9 cellular contexts compared by ENCODE assay signal in the genomic region with DNA sequence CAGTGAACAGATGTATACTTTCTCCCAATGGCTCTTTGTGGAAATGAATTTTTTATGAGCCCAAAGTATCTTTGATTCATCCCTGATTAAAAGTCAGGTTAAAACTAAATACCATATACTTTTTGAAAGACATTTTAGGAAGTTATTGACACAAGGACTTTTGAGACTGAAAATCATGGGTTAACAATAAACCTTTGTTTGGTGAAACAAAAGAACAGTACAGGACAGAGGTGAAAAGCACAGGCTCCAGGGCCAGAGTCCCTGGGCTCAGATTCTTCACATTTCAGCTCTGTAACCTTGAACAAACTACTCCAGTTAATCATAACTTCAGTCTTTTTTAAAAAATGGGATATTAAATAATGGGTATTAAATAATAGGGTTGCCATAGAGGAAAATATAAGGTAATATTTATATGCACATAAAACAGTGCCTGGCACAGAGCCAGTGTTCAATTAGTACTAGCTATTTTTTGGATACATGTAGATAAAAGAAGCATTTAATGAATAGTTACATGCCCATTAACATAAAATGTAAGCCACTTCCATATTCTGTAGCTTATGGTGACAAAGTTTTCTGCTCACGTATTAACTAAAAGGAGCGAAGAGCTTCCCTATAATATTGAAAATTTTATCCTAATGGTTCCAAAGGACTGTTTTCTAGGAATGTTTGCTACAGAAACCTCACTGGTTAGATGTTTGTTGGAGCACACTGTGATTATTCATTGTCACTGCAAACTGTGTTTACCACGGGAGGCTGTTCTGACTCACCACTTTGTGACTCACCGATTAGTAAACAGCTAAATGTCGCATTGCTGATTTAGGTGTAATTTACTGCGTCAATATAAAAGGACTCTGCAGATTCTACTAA.
DNase-seq lines count a peak whose midpoint lies in the region; ATAC-seq and TF ChIP-seq lines count a peak whose summit lies in the region.
"Had no signal": no experiment of that assay in that cellular context is flagged by ENCODE, and none has a peak within 500 bp of the region (broad histone marks: within the 10 kb centered on the region; RNA-seq: fewer than 3 reads in every experiment).

No MANE protein-coding gene starts in this region.

- H3K9me3 ChIP-seq in tibial nerve (peaks cover 0 to 12% (median 0%) of the 10 kb centered on the region in 4 donors), ascending aorta (no peaks in the 10 kb centered on the region)

- intact Hi-C loops in ascending aorta (cut with DNase I), result no loop called here

- peak; percentile 16 for DNase-seq in GM04503 (ENCODE audit: low read depth)
- peak; percentile 32 for DNase-seq in NB4 (ENCODE audit: low read depth)
- DNase-seq in choroid plexus epithelial cell (ENCODE audit: low read depth), result peak; percentile 76
- peak; percentile 65 for DNase-seq in mucosa of gallbladder (ENCODE audit: low spot score)
- no peak for DNase-seq in tibial nerve (ENCODE audit: low spot score in 2 of 2)
- no peak for DNase-seq in ascending aorta (ENCODE audit: low spot score in 2 of 2)

- H3K36me3 ChIP-seq in tibial nerve (no peaks in the 10 kb centered on the region), ascending aorta (no peaks in the 10 kb centered on the region)

- H3K27ac ChIP-seq in tibial nerve (peak overlapping the region in 2 of 4 donors; percentile 12 to 60), ascending aorta (no peak overlapping the region)

- no peak for TF ChIP-seq POLR2A in NB4 (IDR thresholded peaks at IDR 0.05; ENCODE audit: extremely low read depth, insufficient read length)
- TF ChIP-seq POLR2A in tibial nerve (IDR thresholded peaks at IDR 0.05), result no peak

- no peaks in the 10 kb centered on the region for H3K27me3 ChIP-seq in tibial nerve
- no peaks in the 10 kb centered on the region for H3K27me3 ChIP-seq in ascending aorta

- TF ChIP-seq EP300 in tibial nerve (IDR thresholded peaks at IDR 0.05), result peak in 1 of 2 donors; percentile 28

- H3K4me1 ChIP-seq in tibial nerve (peaks cover 0 to 21% (median 6%) of the 10 kb centered on the region in 4 donors), ascending aorta (peaks cover 0 to 3% of the 10 kb centered on the region in 2 donors)

- ATAC-seq in HG03196 (IDR thresholded peaks at IDR 0.05; ENCODE audit: unreplicated experiment) (no peak), HG02840 (IDR thresholded peaks at IDR 0.05; ENCODE audit: low FRiP score, unreplicated experiment) (no peak)
- ATAC-seq: activated CD4-positive, CD25-positive, alpha-beta regulatory T cell treated with anti-CD3 and anti-CD28 coated beads, Interleukin-2, amount 50 U/mL, for 24 hours had no signal

- TF ChIP-seq CTCF in NB4 (IDR thresholded peaks at IDR 0.05; ENCODE audit: low read depth, low read length), result no peak
- no peak for TF ChIP-seq CTCF in choroid plexus epithelial cell (conservative IDR thresholded peaks at IDR 0.05; ENCODE audit: low read depth, low read length)
- TF ChIP-seq CTCF in tibial nerve (IDR thresholded peaks at IDR 0.05), result no peak
- no peak for TF ChIP-seq CTCF in ascending aorta (IDR thresholded peaks at IDR 0.05)

- 51 to 54% methylated on average over 6 of the region's 6 CpGs for WGBS in tibial nerve, 2 donors

- H3K4me3 ChIP-seq in NB4 (ENCODE audit: low read depth, low read length) (no peak overlapping the region), choroid plexus epithelial cell (ENCODE audit: low read depth, low read length) (no peak overlapping the region), tibial nerve (no peak overlapping the region), ascending aorta (no peak overlapping the region)

Comparison
In these comparisons a context has a peak if more than half of its experiments do, and no peak if none do; other contexts are left out.
1. DNase-seq: peak in GM04503 (single experiment), NB4 (single experiment), choroid plexus epithelial cell (single experiment) and mucosa of gallbladder (single experiment); none in tibial nerve (0 of 2) and ascending aorta (0 of 2).